Comparison of ENCODE assay signal across 9 cellular contexts in genomic region chr5:172931001-172931536, GRCh38. TPM values are rescaled to one million over a fixed set of nuclear protein-coding genes. Genes with fewer than 3 reads are reported as not detected.
DNase-seq lines count a peak whose midpoint lies in the region; ATAC-seq and TF ChIP-seq lines count a peak whose summit lies in the region.
"Had no signal": no experiment of that assay in that cellular context is flagged by ENCODE, and none has a peak within 500 bp of the region (broad histone marks: within the 10 kb centered on the region; RNA-seq: fewer than 3 reads in every experiment).

No MANE protein-coding gene starts in this region.

- CTCF ChIA-PET in PC-3 (lab: Charles Lee), result interaction anchor here (2.0 to 2.8 kb wide), 2 partner anchors 216 to 224 kb away, joined by 9 to 12 read pairs; no protein-coding TSS in a partner anchor

- no peaks in the 10 kb centered on the region for H3K79me2 ChIP-seq in PC-3 (ENCODE audit: low read length)

- peaks cover 27 to 73% (median 62%) of the 10 kb centered on the region in 11 experiments for H3K36me3 ChIP-seq in BLaER1 treated with 17β-estradiol and CSF1 and Interleukin-3, amounts not matched to agents 10 nM and 100 nM
- H3K36me3 ChIP-seq in PC-3 (ENCODE audit: low read depth, low read length) (no peaks in the 10 kb centered on the region), esophagus squamous epithelium (peaks cover 4 to 55% (median 5%) of the 10 kb centered on the region in 3 donors)

- intact Hi-C loops in PC-3 (cut with micrococcal nuclease), result no loop called here
- intact Hi-C loops in esophagus squamous epithelium (cut with DNase I), result loop anchor here (5.0 kb wide), 1 partner anchor 219 kb away; no protein-coding TSS in a partner anchor
- intact Hi-C loops in posterior vena cava (cut with DNase I), result loop anchor here in 1 of 2 donors (10.0 kb wide), 2 partner anchors 156 to 476 kb away; partner anchors contain the start of genes DUSP1 and SH3PXD2B

- DNase-seq in PC-3 (peak; percentile 90), esophagus squamous epithelium (lab: John Stamatoyannopoulos, UW) (no peak), posterior vena cava (ENCODE audit: low spot score) (peak; percentile 92), NOMO-1 treated with DMSO at 0.1 percent for 48 hours (lab: John Stamatoyannopoulos, UW; ENCODE audit: unreplicated experiment) (no peak), GF-D8 (lab: John Stamatoyannopoulos, UW) (no peak), NCI-H1105 treated with DMSO at 0.1 percent for 48 hours (lab: John Stamatoyannopoulos, UW) (no peak)
- no peak for DNase-seq in stimulated activated CD8-positive, alpha-beta memory T cell treated with anti-CD3 and anti-CD28 coated beads, Interleukin-4, amount 100 ng/mL, for 48 hours

- peak overlapping the region in 9 of 11 experiments; percentile 43 to 87 (median 73); a peak in 18 of 22 replicates for H3K27ac ChIP-seq in BLaER1 treated with 17β-estradiol and CSF1 and Interleukin-3, amounts not matched to agents 10 nM and 100 nM
- H3K27ac ChIP-seq in PC-3 (ENCODE audit: low read length) (peak overlapping the region; percentile 88), esophagus squamous epithelium (peak overlapping the region; percentile 5 to 80 (median 48))
- H3K27ac ChIP-seq: KMS-11 had no signal

- TF ChIP-seq CTCF in PC-3 (conservative IDR thresholded peaks at IDR 0.05; ENCODE audit: low read depth, low read length), result no peak
- TF ChIP-seq CTCF in esophagus squamous epithelium (IDR thresholded peaks at IDR 0.05), result no peak

- peaks cover 0 to 5% (median 0%) of the 10 kb centered on the region in 11 experiments; a peak in 2 of 22 replicates for H4K20me1 ChIP-seq in BLaER1 treated with 17β-estradiol and CSF1 and Interleukin-3, amounts not matched to agents 10 nM and 100 nM
- H4K20me1 ChIP-seq in PC-3 (ENCODE audit: low read length), result no peaks in the 10 kb centered on the region

- no TSS peak for BruUV-seq in PC-3 (replicated peaks; lab: Mats Ljungman, UMichigan)

- H3K27me3 ChIP-seq in BLaER1 treated with 17β-estradiol and CSF1 and Interleukin-3, amounts not matched to agents 10 nM and 100 nM, result no peaks in the 10 kb centered on the region
- H3K27me3 ChIP-seq in PC-3 (ENCODE audit: low read length) (no peaks in the 10 kb centered on the region), esophagus squamous epithelium (no peaks in the 10 kb centered on the region)

- no peak for TF ChIP-seq POLR2A in esophagus squamous epithelium (IDR thresholded peaks at IDR 0.05)

- H3K4me1 ChIP-seq in BLaER1 treated with 17β-estradiol and CSF1 and Interleukin-3, amounts not matched to agents 10 nM and 100 nM, result peaks cover 20 to 62% (median 40%) of the 10 kb centered on the region in 10 experiments
- peaks cover 21% of the 10 kb centered on the region for H3K4me1 ChIP-seq in PC-3 (ENCODE audit: insufficient read depth, low read length)
- peaks cover 4 to 21% (median 9%) of the 10 kb centered on the region in 3 donors for H3K4me1 ChIP-seq in esophagus squamous epithelium

- H3K9me2 ChIP-seq in PC-3 (replicated peaks; ENCODE audit: low read length), result no peaks in the 10 kb centered on the region

- H3K9me3 ChIP-seq in BLaER1 treated with 17β-estradiol and CSF1 and Interleukin-3, amounts not matched to agents 10 nM and 100 nM (replicated peaks in 1 of 11), result no peaks in the 10 kb centered on the region
- H3K9me3 ChIP-seq in PC-3 (ENCODE audit: low read length), result no peaks in the 10 kb centered on the region
- H3K9me3 ChIP-seq in esophagus squamous epithelium, result no peaks in the 10 kb centered on the region

- WGBS in esophagus squamous epithelium, 2 donors, result 53 to 61% methylated on average over 9 of the region's 9 CpGs

- POLR2A ChIA-PET in PC-3 (lab: Charles Lee; ENCODE audit: unreplicated experiment), result no interaction called here

- ATAC-seq in PC-3, result peak; percentile 83

- H3K9ac ChIP-seq in BLaER1 treated with 17β-estradiol and CSF1 and Interleukin-3, amounts not matched to agents 10 nM and 100 nM, result peak overlapping the region in 9 of 11 experiments; percentile 8 to 75 (median 47); a peak in 17 of 22 replicates
- peak overlapping the region; percentile 55 for H3K9ac ChIP-seq in PC-3 (ENCODE audit: low read length)
- H3K9ac ChIP-seq: KMS-11 had no signal

- peak overlapping the region; percentile 3 to 87 (median 73) for H3K4me2 ChIP-seq in BLaER1 treated with 17β-estradiol and CSF1 and Interleukin-3, amounts not matched to agents 10 nM and 100 nM
- peak overlapping the region; percentile 51 for H3K4me2 ChIP-seq in PC-3 (ENCODE audit: low read length)
- H3K4me2 ChIP-seq: KMS-11 had no signal

- H2AFZ ChIP-seq in PC-3 (ENCODE audit: low read length), result no peak overlapping the region

- H3K4me3 ChIP-seq in BLaER1 treated with 17β-estradiol and CSF1 and Interleukin-3, amounts not matched to agents 10 nM and 100 nM, result peak overlapping the region in 2 of 10 experiments; percentile 8 to 35; a peak in 1 of 20 replicates
- H3K4me3 ChIP-seq in PC-3 (ENCODE audit: low read length) (no peak overlapping the region), esophagus squamous epithelium (no peak overlapping the region)

- peaks cover 10% of the 10 kb centered on the region for H3F3A ChIP-seq in PC-3 (ENCODE audit: low read length, unreplicated experiment)

RNA-seq across cellular contexts. Expression of gene RPL26L1, which starts 28.2 kb away (rescaled TPM):
- 73.9 and 93.1 TPM in 2 replicates for total RNA-seq in PC-3 (2014; rRNA removed)
- 10 to 100 TPM; 28.6 to 45.9 (median 34.8) TPM for total RNA-seq in esophagus squamous epithelium
- 10 to 100 TPM; 23.4 to 32.7 TPM for total RNA-seq in posterior vena cava

RNA-seq across cellular contexts. Expression of gene ATP6V0E1, which starts 52.5 kb away (rescaled TPM):
- total RNA-seq in PC-3 (2014; rRNA removed), result 154 and 162 TPM in 2 replicates
- total RNA-seq in esophagus squamous epithelium, result 100 to 1,000 TPM in 2 of 4 donors, 10 to 100 TPM in 2; 57.8 to 132 (median 97.2) TPM
- total RNA-seq in posterior vena cava, result 100 to 1,000 TPM; 178 to 215 TPM

Comparison
In these comparisons a context has a peak if more than half of its experiments do, and no peak if none do; other contexts are left out.
1. DNase-seq: peak in PC-3 (single experiment) and posterior vena cava (single experiment); none in esophagus squamous epithelium (single experiment), NOMO-1 treated with DMSO at 0.1 percent for 48 hours (single experiment), GF-D8 (single experiment), NCI-H1105 treated with DMSO at 0.1 percent for 48 hours (single experiment) and stimulated activated CD8-positive, alpha-beta memory T cell treated with anti-CD3 and anti-CD28 coated beads, Interleukin-4, amount 100 ng/mL, for 48 hours (single experiment).
2. Peak in every context shown above with its lines, with median percentiles within 50 percentile points of each other: H3K27ac ChIP-seq.